In the genomic region with DNA sequence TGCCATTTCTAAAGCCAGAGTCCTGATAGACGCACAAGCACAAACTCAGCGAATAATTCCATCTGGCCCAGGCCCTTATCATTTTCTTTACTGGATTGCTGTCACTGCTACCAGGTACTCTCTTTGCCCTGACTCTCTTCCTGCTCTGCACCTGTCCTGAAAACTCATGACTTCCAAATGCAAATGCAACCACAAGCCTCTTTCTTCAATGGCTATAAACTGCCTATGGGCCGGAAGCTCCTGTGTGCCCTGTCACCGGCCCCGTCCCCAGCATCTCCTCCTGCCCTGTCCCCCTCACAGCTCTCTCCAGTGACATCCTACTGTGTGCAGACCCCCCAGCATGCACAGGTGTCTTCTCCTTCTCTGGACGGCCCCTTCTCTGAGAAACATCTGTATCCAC, we compare ENCODE assay signal across 2 cellular contexts.
TF ChIP-seq lines count a peak whose summit lies in the region.

No MANE protein-coding gene starts in this region.

TF ChIP-seq in HepG2, 621 proteins besides CTCF, POLR2A, EP300 and RAD21 (continues in another document):
- no peak for TF ChIP-seq STAT5B (CRISPR knock-in tag; IDR thresholded peaks at IDR 0.05)
- TF ChIP-seq U2AF1 (optimal IDR thresholded peaks at IDR 0.05; ENCODE audit: low read depth, low read length), result no peak
- TF ChIP-seq, protein P1, sequence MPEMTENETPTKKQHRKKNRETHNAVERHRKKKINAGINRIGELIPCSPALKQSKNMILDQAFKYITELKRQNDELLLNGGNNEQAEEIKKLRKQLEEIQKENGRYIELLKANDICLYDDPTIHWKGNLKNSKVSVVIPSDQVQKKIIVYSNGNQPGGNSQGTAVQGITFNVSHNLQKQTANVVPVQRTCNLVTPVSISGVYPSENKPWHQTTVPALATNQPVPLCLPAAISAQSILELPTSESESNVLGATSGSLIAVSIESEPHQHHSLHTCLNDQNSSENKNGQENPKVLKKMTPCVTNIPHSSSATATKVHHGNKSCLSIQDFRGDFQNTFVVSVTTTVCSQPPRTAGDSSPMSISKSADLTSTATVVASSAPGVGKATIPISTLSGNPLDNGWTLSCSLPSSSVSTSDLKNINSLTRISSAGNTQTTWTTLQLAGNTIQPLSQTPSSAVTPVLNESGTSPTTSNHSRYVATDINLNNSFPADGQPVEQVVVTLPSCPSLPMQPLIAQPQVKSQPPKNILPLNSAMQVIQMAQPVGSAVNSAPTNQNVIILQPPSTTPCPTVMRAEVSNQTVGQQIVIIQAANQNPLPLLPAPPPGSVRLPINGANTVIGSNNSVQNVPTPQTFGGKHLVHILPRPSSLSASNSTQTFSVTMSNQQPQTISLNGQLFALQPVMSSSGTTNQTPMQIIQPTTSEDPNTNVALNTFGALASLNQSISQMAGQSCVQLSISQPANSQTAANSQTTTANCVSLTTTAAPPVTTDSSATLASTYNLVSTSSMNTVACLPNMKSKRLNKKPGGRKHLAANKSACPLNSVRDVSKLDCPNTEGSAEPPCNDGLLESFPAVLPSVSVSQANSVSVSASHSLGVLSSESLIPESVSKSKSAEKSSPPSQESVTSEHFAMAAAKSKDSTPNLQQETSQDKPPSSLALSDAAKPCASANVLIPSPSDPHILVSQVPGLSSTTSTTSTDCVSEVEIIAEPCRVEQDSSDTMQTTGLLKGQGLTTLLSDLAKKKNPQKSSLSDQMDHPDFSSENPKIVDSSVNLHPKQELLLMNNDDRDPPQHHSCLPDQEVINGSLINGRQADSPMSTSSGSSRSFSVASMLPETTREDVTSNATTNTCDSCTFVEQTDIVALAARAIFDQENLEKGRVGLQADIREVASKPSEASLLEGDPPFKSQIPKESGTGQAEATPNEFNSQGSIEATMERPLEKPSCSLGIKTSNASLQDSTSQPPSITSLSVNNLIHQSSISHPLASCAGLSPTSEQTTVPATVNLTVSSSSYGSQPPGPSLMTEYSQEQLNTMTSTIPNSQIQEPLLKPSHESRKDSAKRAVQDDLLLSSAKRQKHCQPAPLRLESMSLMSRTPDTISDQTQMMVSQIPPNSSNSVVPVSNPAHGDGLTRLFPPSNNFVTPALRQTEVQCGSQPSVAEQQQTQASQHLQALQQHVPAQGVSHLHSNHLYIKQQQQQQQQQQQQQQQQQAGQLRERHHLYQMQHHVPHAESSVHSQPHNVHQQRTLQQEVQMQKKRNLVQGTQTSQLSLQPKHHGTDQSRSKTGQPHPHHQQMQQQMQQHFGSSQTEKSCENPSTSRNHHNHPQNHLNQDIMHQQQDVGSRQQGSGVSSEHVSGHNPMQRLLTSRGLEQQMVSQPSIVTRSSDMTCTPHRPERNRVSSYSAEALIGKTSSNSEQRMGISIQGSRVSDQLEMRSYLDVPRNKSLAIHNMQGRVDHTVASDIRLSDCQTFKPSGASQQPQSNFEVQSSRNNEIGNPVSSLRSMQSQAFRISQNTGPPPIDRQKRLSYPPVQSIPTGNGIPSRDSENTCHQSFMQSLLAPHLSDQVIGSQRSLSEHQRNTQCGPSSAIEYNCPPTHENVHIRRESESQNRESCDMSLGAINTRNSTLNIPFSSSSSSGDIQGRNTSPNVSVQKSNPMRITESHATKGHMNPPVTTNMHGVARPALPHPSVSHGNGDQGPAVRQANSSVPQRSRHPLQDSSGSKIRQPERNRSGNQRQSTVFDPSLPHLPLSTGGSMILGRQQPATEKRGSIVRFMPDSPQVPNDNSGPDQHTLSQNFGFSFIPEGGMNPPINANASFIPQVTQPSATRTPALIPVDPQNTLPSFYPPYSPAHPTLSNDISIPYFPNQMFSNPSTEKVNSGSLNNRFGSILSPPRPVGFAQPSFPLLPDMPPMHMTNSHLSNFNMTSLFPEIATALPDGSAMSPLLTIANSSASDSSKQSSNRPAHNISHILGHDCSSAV (CRISPR knock-in tag; IDR thresholded peaks at IDR 0.05; ENCODE audit: borderline replicate concordance), result no peak
- TF ChIP-seq, protein P2, sequence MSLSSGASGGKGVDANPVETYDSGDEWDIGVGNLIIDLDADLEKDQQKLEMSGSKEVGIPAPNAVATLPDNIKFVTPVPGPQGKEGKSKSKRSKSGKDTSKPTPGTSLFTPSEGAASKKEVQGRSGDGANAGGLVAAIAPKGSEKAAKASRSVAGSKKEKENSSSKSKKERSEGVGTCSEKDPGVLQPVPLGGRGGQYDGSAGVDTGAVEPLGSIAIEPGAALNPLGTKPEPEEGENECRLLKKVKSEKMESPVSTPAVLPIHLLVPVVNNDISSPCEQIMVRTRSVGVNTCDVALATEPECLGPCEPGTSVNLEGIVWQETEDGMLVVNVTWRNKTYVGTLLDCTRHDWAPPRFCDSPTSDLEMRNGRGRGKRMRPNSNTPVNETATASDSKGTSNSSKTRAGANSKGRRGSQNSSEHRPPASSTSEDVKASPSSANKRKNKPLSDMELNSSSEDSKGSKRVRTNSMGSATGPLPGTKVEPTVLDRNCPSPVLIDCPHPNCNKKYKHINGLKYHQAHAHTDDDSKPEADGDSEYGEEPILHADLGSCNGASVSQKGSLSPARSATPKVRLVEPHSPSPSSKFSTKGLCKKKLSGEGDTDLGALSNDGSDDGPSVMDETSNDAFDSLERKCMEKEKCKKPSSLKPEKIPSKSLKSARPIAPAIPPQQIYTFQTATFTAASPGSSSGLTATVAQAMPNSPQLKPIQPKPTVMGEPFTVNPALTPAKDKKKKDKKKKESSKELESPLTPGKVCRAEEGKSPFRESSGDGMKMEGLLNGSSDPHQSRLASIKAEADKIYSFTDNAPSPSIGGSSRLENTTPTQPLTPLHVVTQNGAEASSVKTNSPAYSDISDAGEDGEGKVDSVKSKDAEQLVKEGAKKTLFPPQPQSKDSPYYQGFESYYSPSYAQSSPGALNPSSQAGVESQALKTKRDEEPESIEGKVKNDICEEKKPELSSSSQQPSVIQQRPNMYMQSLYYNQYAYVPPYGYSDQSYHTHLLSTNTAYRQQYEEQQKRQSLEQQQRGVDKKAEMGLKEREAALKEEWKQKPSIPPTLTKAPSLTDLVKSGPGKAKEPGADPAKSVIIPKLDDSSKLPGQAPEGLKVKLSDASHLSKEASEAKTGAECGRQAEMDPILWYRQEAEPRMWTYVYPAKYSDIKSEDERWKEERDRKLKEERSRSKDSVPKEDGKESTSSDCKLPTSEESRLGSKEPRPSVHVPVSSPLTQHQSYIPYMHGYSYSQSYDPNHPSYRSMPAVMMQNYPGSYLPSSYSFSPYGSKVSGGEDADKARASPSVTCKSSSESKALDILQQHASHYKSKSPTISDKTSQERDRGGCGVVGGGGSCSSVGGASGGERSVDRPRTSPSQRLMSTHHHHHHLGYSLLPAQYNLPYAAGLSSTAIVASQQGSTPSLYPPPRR (CRISPR knock-in tag; IDR thresholded peaks at IDR 0.05; ENCODE audit: borderline replicate concordance), result no peak
- TF ChIP-seq ZNF775 (CRISPR knock-in tag; IDR thresholded peaks at IDR 0.05; ENCODE audit: borderline replicate concordance), result no peak
- TF ChIP-seq, protein P3, sequence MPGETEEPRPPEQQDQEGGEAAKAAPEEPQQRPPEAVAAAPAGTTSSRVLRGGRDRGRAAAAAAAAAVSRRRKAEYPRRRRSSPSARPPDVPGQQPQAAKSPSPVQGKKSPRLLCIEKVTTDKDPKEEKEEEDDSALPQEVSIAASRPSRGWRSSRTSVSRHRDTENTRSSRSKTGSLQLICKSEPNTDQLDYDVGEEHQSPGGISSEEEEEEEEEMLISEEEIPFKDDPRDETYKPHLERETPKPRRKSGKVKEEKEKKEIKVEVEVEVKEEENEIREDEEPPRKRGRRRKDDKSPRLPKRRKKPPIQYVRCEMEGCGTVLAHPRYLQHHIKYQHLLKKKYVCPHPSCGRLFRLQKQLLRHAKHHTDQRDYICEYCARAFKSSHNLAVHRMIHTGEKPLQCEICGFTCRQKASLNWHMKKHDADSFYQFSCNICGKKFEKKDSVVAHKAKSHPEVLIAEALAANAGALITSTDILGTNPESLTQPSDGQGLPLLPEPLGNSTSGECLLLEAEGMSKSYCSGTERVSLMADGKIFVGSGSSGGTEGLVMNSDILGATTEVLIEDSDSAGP (CRISPR knock-in tag; IDR thresholded peaks at IDR 0.05; ENCODE audit: borderline replicate concordance), result no peak

TF ChIP-seq in H1, 55 proteins besides CTCF, POLR2A, EP300 and RAD21:
- TF ChIP-seq SAP30 (IDR thresholded peaks at IDR 0.05; ENCODE audit: insufficient read depth, insufficient replicate concordance, low read length), result no peak
- no peak for TF ChIP-seq TCF12 (IDR thresholded peaks at IDR 0.05; ENCODE audit: low read depth, low read length)
